ENCODE assay signal across 22 cellular contexts in genomic region chr17:48460055-48460454, GRCh38. TPM values are rescaled to one million over a fixed set of nuclear protein-coding genes. Genes with fewer than 3 reads are reported as not detected.
"Had no signal": no experiment of that assay in that cellular context is flagged by ENCODE, and none has a peak within 500 bp of the region (broad histone marks: within the 10 kb centered on the region; RNA-seq: fewer than 3 reads in every experiment).

No MANE protein-coding gene starts in this region.

- DNase-seq: activated CD4-positive, alpha-beta memory T cell treated with anti-CD3 and anti-CD28 coated beads, Interleukin-2, amount 10 ng/mL, durations not matched to agents 7 days and 5 days; activated CD4-positive, alpha-beta T cell treated with anti-CD3 and anti-CD28 coated beads for 48 hours; activated CD4-positive, CD25-positive, alpha-beta regulatory T cell; activated naive CD4-positive, alpha-beta T cell treated with anti-CD3 and anti-CD28 coated beads, Interleukin-2, amount 10 ng/mL, durations not matched to agents 7 days and 5 days; activated T-cell treated with anti-CD3 and anti-CD28 coated beads, Interleukin-2, amount 50 U/mL, for 1 hour; aorta; brain microvascular endothelial cell; colonic mucosa; erythroblast; gastrocnemius medialis; head of caudate nucleus; midbrain; posterior cingulate gyrus; spleen; stimulated activated CD4-positive, alpha-beta T cell treated with anti-CD3 and anti-CD28 coated beads, Interleukin-4, amount 100 ng/mL, for 4 hours; T-helper 9 cell; testis had no signal

- H3K27me3 ChIP-seq: colonic mucosa, testis had no signal

- H3K9me3 ChIP-seq: colonic mucosa, gastrocnemius medialis, testis had no signal

- H3K27ac ChIP-seq: brain microvascular endothelial cell, colonic mucosa, gastrocnemius medialis, spleen, testis had no signal

- H3K4me1 ChIP-seq: colonic mucosa, testis had no signal

- FAIRE-seq: endometrium, keratinocyte had no signal

- H3K4me3 ChIP-seq: colonic mucosa, gastrocnemius medialis, spleen, testis had no signal

- H3K36me3 ChIP-seq: brain microvascular endothelial cell, colonic mucosa, gastrocnemius medialis, spleen had no signal

- ATAC-seq: gastrocnemius medialis; left lobe of liver; stimulated activated memory B cell treated with anti-CD40 and anti-IgM and Interleukin-4, amounts not matched to agents 10 μg/mL and 1 μg/mL and 100 μg/mL, for 72 hours had no signal

RNA-seq across cellular contexts. Expression of gene SKAP1, which starts 30.0 kb away (rescaled TPM):
- total RNA-seq: gastrocnemius medialis, lung microvascular endothelial cell had no signal
- polyA plus RNA-seq: keratinocyte had no signal
